ENCODE assay signal across 8 cellular contexts in genomic region chr3:9862391-9863235, GRCh38. TPM values are rescaled to one million over a fixed set of nuclear protein-coding genes. Genes with fewer than 3 reads are reported as not detected.
DNase-seq lines count a peak whose midpoint lies in the region; ATAC-seq, FAIRE-seq and TF ChIP-seq lines count a peak whose summit lies in the region.

No MANE protein-coding gene starts in this region.

- H3K27ac Mint-ChIP-seq in glutamatergic neuron (ENCODE audit: unreplicated experiment): no peak overlapping the region

- no peaks in the 10 kb centered on the region for H3K9me3 ChIP-seq in pancreas

- no peak overlapping the region for H3K4me3 Mint-ChIP-seq in activated T-cell treated with anti-CD3 and anti-CD28 coated beads, Interleukin-2, amount 50 U/mL, for 4 hours
- no peak overlapping the region for H3K4me3 Mint-ChIP-seq in glutamatergic neuron (ENCODE audit: unreplicated experiment)

- peak; percentile 85 to 91 for ATAC-seq in activated T-cell treated with anti-CD3 and anti-CD28 coated beads, Interleukin-2, amount 50 U/mL, for 4 hours
- peak; percentile 88 to 97 (median 90) for ATAC-seq in pancreas
- no peak for ATAC-seq in HG03469 (IDR thresholded peaks at IDR 0.05; ENCODE audit: unreplicated experiment)
- ATAC-seq in HG03139 (IDR thresholded peaks at IDR 0.05; ENCODE audit: unreplicated experiment): no peak

- DNase-seq in HCEC 1CT: peak; percentile 30
- peak; percentile 27 for DNase-seq in activated T-cell treated with anti-CD3 and anti-CD28 coated beads, Interleukin-2, amount 50 U/mL, for 4 hours
- DNase-seq in glutamatergic neuron: peak; percentile 79
- peak; percentile 37 to 85 (median 60) for DNase-seq in pancreas
- DNase-seq in NCI-H1436 treated with DMSO at 0.1 percent for 48 hours (lab: John Stamatoyannopoulos, UW): no peak
- DNase-seq in UCSD-AML1 (lab: John Stamatoyannopoulos, UW; ENCODE audit: unreplicated experiment): no peak

- intact Hi-C loops in pancreas (cut with DNase I): no loop called here

- H3K4me1 ChIP-seq in pancreas: no peaks in the 10 kb centered on the region

- H3K4me1 Mint-ChIP-seq in activated T-cell treated with anti-CD3 and anti-CD28 coated beads, Interleukin-2, amount 50 U/mL, for 4 hours (ENCODE audit: low read depth): peaks cover 2% of the 10 kb centered on the region
- H3K4me1 Mint-ChIP-seq in glutamatergic neuron (ENCODE audit: low read depth, unreplicated experiment): peaks cover 16% of the 10 kb centered on the region

- WGBS in pancreas, 2 donors: 12 to 23% methylated on average over 38 to 52 of the region's 52 CpGs

- H3K9me3 Mint-ChIP-seq in activated T-cell treated with anti-CD3 and anti-CD28 coated beads, Interleukin-2, amount 50 U/mL, for 4 hours: no peaks in the 10 kb centered on the region
- peaks cover 2% of the 10 kb centered on the region for H3K9me3 Mint-ChIP-seq in glutamatergic neuron (ENCODE audit: unreplicated experiment)

- TF ChIP-seq CTCF in glutamatergic neuron (IDR thresholded peaks at IDR 0.05; ENCODE audit: partially characterized antibody, unreplicated experiment): no peak
- TF ChIP-seq CTCF in pancreas (IDR thresholded peaks at IDR 0.05): peak in 3 of 4 donors; percentile 14 to 35 (median 19)

- H3K36me3 Mint-ChIP-seq in activated T-cell treated with anti-CD3 and anti-CD28 coated beads, Interleukin-2, amount 50 U/mL, for 4 hours (ENCODE audit: insufficient read depth): no peaks in the 10 kb centered on the region
- H3K36me3 Mint-ChIP-seq in glutamatergic neuron (ENCODE audit: unreplicated experiment): no peaks in the 10 kb centered on the region

- H3K4me3 ChIP-seq in pancreas: peak overlapping the region in 3 of 4 donors; percentile 18 to 52 (median 48)

- H3K27me3 Mint-ChIP-seq in activated T-cell treated with anti-CD3 and anti-CD28 coated beads, Interleukin-2, amount 50 U/mL, for 4 hours (ENCODE audit: low read depth): peaks cover 10% of the 10 kb centered on the region
- peaks cover 5% of the 10 kb centered on the region for H3K27me3 Mint-ChIP-seq in glutamatergic neuron (ENCODE audit: unreplicated experiment)

- H3K27me3 ChIP-seq in pancreas: no peaks in the 10 kb centered on the region

- no peak for FAIRE-seq in pancreas (lab: Jason Lieb, UNC)

- no peak overlapping the region for H3K27ac ChIP-seq in pancreas

- H3K36me3 ChIP-seq in pancreas: no peaks in the 10 kb centered on the region

RNA-seq across cellular contexts. Expression of gene CIDEC, which starts 17.4 kb away (rescaled TPM):
- total RNA-seq in activated T-cell treated with anti-CD3 and anti-CD28 coated beads, Interleukin-2, amount 50 U/mL, for 4 hours: not detected
- not detected for total RNA-seq in glutamatergic neuron (ENCODE audit: unreplicated experiment)
- 10 to 100 TPM in 1 of 6 donors, 1 to 10 TPM in 1, under 1 TPM in 3, not detected in 1; 0.16 to 11.5 (median 0.87) TPM for total RNA-seq in pancreas
- polyA plus RNA-seq in pancreas: 10 to 100 TPM in 1 of 2 donors, 1 to 10 TPM in 1; 1.1 to 10.9 TPM

RNA-seq across cellular contexts. Expression of gene RPUSD3, which starts 18.8 kb away (rescaled TPM):
- 10 to 100 TPM; 56.5 to 70.3 (median 69.0) TPM for total RNA-seq in activated T-cell treated with anti-CD3 and anti-CD28 coated beads, Interleukin-2, amount 50 U/mL, for 4 hours
- total RNA-seq in glutamatergic neuron (ENCODE audit: unreplicated experiment): 81.7 TPM
- 10 to 100 TPM; 12.4 to 19.1 (median 14.5) TPM for total RNA-seq in pancreas
- 10 to 100 TPM; 20.4 to 20.6 TPM for polyA plus RNA-seq in pancreas

RNA-seq across cellular contexts. Expression of gene JAGN1, which starts 27.8 kb away (rescaled TPM):
- 10 to 100 TPM; 39.2 to 42.3 (median 41.2) TPM for total RNA-seq in activated T-cell treated with anti-CD3 and anti-CD28 coated beads, Interleukin-2, amount 50 U/mL, for 4 hours
- total RNA-seq in glutamatergic neuron (ENCODE audit: unreplicated experiment) (37.8 TPM), pancreas (10 to 100 TPM; 16.3 to 24.5 (median 19.6) TPM)
- 10 to 100 TPM; 25.9 to 27.1 TPM for polyA plus RNA-seq in pancreas

RNA-seq across cellular contexts. Expression of gene IL17RE, which starts 40.0 kb away (rescaled TPM):
- under 1 TPM; 0.47 to 0.73 (median 0.61) TPM for total RNA-seq in activated T-cell treated with anti-CD3 and anti-CD28 coated beads, Interleukin-2, amount 50 U/mL, for 4 hours
- 3.9 TPM for total RNA-seq in glutamatergic neuron (ENCODE audit: unreplicated experiment)
- 10 to 100 TPM in 3 of 6 donors, 1 to 10 TPM in 3; 6.4 to 14.1 (median 9.4) TPM for total RNA-seq in pancreas
- polyA plus RNA-seq in pancreas: 10 to 100 TPM in 1 of 2 donors, 1 to 10 TPM in 1; 8.0 to 15.6 TPM

RNA-seq across cellular contexts. Expression of gene TTLL3, which starts 52.6 kb away (rescaled TPM):
- total RNA-seq in activated T-cell treated with anti-CD3 and anti-CD28 coated beads, Interleukin-2, amount 50 U/mL, for 4 hours: 10 to 100 TPM in 2 of 3 donors, 1 to 10 TPM in 1; 9.2 to 13.5 (median 11.1) TPM
- total RNA-seq in glutamatergic neuron (ENCODE audit: unreplicated experiment) (45.7 TPM), pancreas (10 to 100 TPM in 5 of 6 donors, 1 to 10 TPM in 1; 9.2 to 30.8 (median 17.5) TPM)
- polyA plus RNA-seq in pancreas: 100 to 1,000 TPM in 1 of 2 donors, 10 to 100 TPM in 1; 77.6 to 104 TPM

Comparison
In these comparisons a context has a peak if more than half of its experiments do, and no peak if none do; other contexts are left out.
1. DNase-seq: peak in HCEC 1CT (single experiment), activated T-cell treated with anti-CD3 and anti-CD28 coated beads, Interleukin-2, amount 50 U/mL, for 4 hours (single experiment), glutamatergic neuron (single experiment) and pancreas (6 of 6); none in NCI-H1436 treated with DMSO at 0.1 percent for 48 hours (single experiment) and UCSD-AML1 (single experiment).
2. ATAC-seq: peak in activated T-cell treated with anti-CD3 and anti-CD28 coated beads, Interleukin-2, amount 50 U/mL, for 4 hours (2 of 2) and pancreas (4 of 4); none in HG03469 (single experiment) and HG03139 (single experiment).